In genomic region chr1:206505702-206506375, GRCh38 we compare ENCODE assay signal across 1 cellular context.
TF ChIP-seq lines count a peak whose summit lies in the region.

No MANE protein-coding gene starts in this region.

TF ChIP-seq in GM12878, 131 proteins besides CTCF, POLR2A, EP300 and RAD21:
- no peak for TF ChIP-seq CEBPB (IDR thresholded peaks at IDR 0.05; ENCODE audit: borderline replicate concordance in 1 of 2, low read depth in 2 of 2, low read length in 2 of 2)
- 0 out of 2 replicates have a peak, but pooled peaks have one; percentile 49 for TF ChIP-seq EED (IDR thresholded peaks at IDR 0.05; ENCODE audit: low read depth)
- TF ChIP-seq RUNX3 (IDR thresholded peaks at IDR 0.05; ENCODE audit: low read length): 0 out of 2 replicates have a peak, but pooled peaks have one; percentile 2
- TF ChIP-seq RELB (IDR thresholded peaks at IDR 0.05; ENCODE audit: low read depth): peak; percentile 41; the same call in 1 of the 2 replicates
- no peak for TF ChIP-seq CBX3 (IDR thresholded peaks at IDR 0.05; ENCODE audit: borderline replicate concordance, low read depth)
- no peak for TF ChIP-seq HDGF (IDR thresholded peaks at IDR 0.05)
- no peak for TF ChIP-seq NRF1 (conservative IDR thresholded peaks at IDR 0.05; ENCODE audit: low read depth, low read length)
- 0 out of 2 replicates have a peak, but pooled peaks have one; percentile 6 for TF ChIP-seq SMARCA5 (IDR thresholded peaks at IDR 0.05)
- peak; percentile 49; the same call in 1 of the 2 replicates for TF ChIP-seq SMC3 (IDR thresholded peaks at IDR 0.05; ENCODE audit: borderline replicate concordance, low read length)
- no peak for TF ChIP-seq GATAD2B (conservative IDR thresholded peaks at IDR 0.05; ENCODE audit: low read depth)
- TF ChIP-seq IKZF1 (conservative IDR thresholded peaks at IDR 0.05): peak; percentile 40
- peak; percentile 8 to 30; a peak in 2 of 4 replicates for TF ChIP-seq IKZF2 (IDR thresholded peaks at IDR 0.05)
TF ChIP-seq in GM12878: peak in this region for 7.
